In the genomic region with DNA sequence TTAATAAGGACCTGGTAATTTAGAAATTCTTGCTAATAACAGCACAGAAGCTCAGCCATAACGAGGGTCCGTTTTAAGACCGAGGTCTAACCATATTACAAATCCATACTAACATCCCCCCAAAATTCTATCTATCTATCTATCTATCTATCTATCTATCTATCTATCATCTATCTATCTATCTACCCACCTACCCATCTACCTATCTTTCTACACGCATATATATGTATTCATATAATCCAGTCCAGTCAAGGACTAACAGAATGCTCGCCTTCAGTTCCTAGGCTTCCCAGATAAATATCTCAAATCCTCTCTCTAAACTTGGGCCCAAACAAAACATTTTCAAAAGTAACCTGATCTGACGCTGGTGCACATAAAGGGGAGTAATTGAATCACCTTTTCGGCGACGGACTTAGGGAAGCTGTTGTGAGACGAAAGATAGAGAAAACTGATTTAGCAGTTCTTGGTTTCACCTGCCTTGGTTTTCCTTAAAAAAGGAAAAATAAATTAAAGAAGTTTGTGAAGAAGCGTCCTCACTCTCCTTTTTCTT, we compare ENCODE assay signal across 8 cellular contexts. TPM values are rescaled to one million over a fixed set of nuclear protein-coding genes. Genes with fewer than 3 reads are reported as not detected.
DNase-seq lines count a peak whose midpoint lies in the region; ATAC-seq, FAIRE-seq and TF ChIP-seq lines count a peak whose summit lies in the region.

No MANE protein-coding gene starts in this region.

- 39% methylated on average over 11 of the region's 11 CpGs; no CpG with 5 or more reads in 1 of the 2 experiments for WGBS in H1 (ENCODE audit: extremely low coverage in 1 of 2, insufficient coverage in 1 of 2, insufficient read length in 1 of 2, insufficient replicate concordance in 2 of 2, low coverage in 1 of 2, low lambda C conversion rate in 2 of 2, missing lambda C conversion rate in 1 of 2), 2 experiments

- TF ChIP-seq CTCF in H1 (IDR thresholded peaks at IDR 0.05; ENCODE audit: control extremely low read depth in 1 of 3, insufficient read depth in 1 of 3, low read depth in 1 of 3, low read length in 3 of 3) (no peak), osteoblast (IDR thresholded peaks at IDR 0.05; ENCODE audit: extremely low read depth, low read depth, low read length) (no peak)

- H3K79me1 ChIP-seq in H1 (ENCODE audit: low read depth, low read length): no peaks in the 10 kb centered on the region

- no peak overlapping the region for H2BK5ac ChIP-seq in H1 (ENCODE audit: low read depth, low read length)

- peaks cover 17% of the 10 kb centered on the region for H3K23me2 ChIP-seq in H1 (ENCODE audit: low read depth, low read length)

- H3K4ac ChIP-seq in H1 (replicated peaks; ENCODE audit: insufficient read length, low read depth, low read length): no peak overlapping the region

- POLR2A ChIA-PET in H1 (lab: Charles Lee; ENCODE audit: partially characterized antibody): interaction anchor here (5.0 kb wide), 1 partner anchor 16 kb away, joined by 25 read pairs; the partner anchor contains the start of gene HMGN4

- 0 out of 22 replicates have a peak, but pooled peaks cover 0 to 4% (median 0%) of the 10 kb centered on the region in 11 experiments for H3K27me3 ChIP-seq in BLaER1 treated with 17β-estradiol and CSF1 and Interleukin-3, amounts not matched to agents 10 nM and 100 nM
- no peaks in the 10 kb centered on the region for H3K27me3 ChIP-seq in Karpas-422 (ENCODE audit: low read length)
- no peaks in the 10 kb centered on the region for H3K27me3 ChIP-seq in H1 (replicated peaks in 1 of 4; ENCODE audit: control insufficient read depth in 3 of 4, extremely low read depth in 1 of 4, insufficient read depth in 3 of 4, low read length in 3 of 4)
- H3K27me3 ChIP-seq in osteoblast (ENCODE audit: insufficient read depth, low read length): no peaks in the 10 kb centered on the region

- H4K8ac ChIP-seq in H1 (ENCODE audit: extremely low read depth, insufficient read depth, low read length): no peak overlapping the region

- no peak for TF ChIP-seq POLR2A in H1 (IDR thresholded peaks at IDR 0.05; ENCODE audit: control extremely low read depth in 1 of 2, low read depth in 2 of 2, low read length in 2 of 2)

- H4K5ac ChIP-seq in H1 (ENCODE audit: insufficient read length, low read depth, low read length): no peak overlapping the region

- DNase-seq in Karpas-422 (peak; percentile 61), H1 (ENCODE audit: low read depth in 1 of 2, low spot score in 2 of 2) (no peak), osteoblast (ENCODE audit: insufficient read length, low spot score, missing footprints) (no peak), NCI-H2196 treated with DMSO at 0.1 percent for 48 hours (lab: John Stamatoyannopoulos, UW; ENCODE audit: unreplicated experiment) (no peak)
- no peak for DNase-seq in activated T-cell treated with anti-CD3 and anti-CD28 coated beads, Interleukin-2, amount 50 U/mL, for 1 hour

- ATAC-seq in GM21423 (IDR thresholded peaks at IDR 0.05; ENCODE audit: unreplicated experiment) (no peak), HG03159 (IDR thresholded peaks at IDR 0.05; ENCODE audit: unreplicated experiment) (no peak)

- H2AFZ ChIP-seq in Karpas-422 (ENCODE audit: low read length) (peak overlapping the region; percentile 79), H1 (ENCODE audit: low read length) (peak overlapping the region; percentile 68; the same call in 1 of the 2 replicates), osteoblast (ENCODE audit: low read length) (peak overlapping the region; percentile 59)

- no peaks in the 10 kb centered on the region for H3K79me2 ChIP-seq in Karpas-422 (ENCODE audit: low read length)
- no peaks in the 10 kb centered on the region for H3K79me2 ChIP-seq in H1 (ENCODE audit: control insufficient read depth in 1 of 2, insufficient read depth in 2 of 2, low read length in 2 of 2)
- no peaks in the 10 kb centered on the region for H3K79me2 ChIP-seq in osteoblast (ENCODE audit: insufficient read depth, low read length)

- CTCF ChIA-PET in H1 (lab: Charles Lee; ENCODE audit: partially characterized antibody): interaction anchor here (1.0 to 2.1 kb wide), 2 partner anchors 43 to 211 kb away, joined by 3 to 8 read pairs; no protein-coding TSS in a partner anchor

- H2BK120ac ChIP-seq in H1 (replicated peaks; ENCODE audit: low read depth, low read length): no peak overlapping the region

- H2AK5ac ChIP-seq in H1 (ENCODE audit: low read depth, low read length): no peak overlapping the region

- no peak for TF ChIP-seq EP300 in H1 (IDR thresholded peaks at IDR 0.05; ENCODE audit: borderline replicate concordance in 1 of 2, low read depth in 2 of 2, low read length in 2 of 2)

- H3K9me2 ChIP-seq in Karpas-422 (replicated peaks; ENCODE audit: insufficient read depth, low read length): no peaks in the 10 kb centered on the region

- H4K20me1 ChIP-seq in BLaER1 treated with 17β-estradiol and CSF1 and Interleukin-3, amounts not matched to agents 10 nM and 100 nM: no peaks in the 10 kb centered on the region
- H4K20me1 ChIP-seq in Karpas-422 (ENCODE audit: insufficient read depth, low read depth, low read length): no peaks in the 10 kb centered on the region
- no peaks in the 10 kb centered on the region for H4K20me1 ChIP-seq in H1 (replicated peaks in 1 of 2; ENCODE audit: control insufficient read depth in 1 of 2, insufficient read depth in 2 of 2, low read length in 2 of 2)
- no peaks in the 10 kb centered on the region for H4K20me1 ChIP-seq in osteoblast (ENCODE audit: insufficient read depth, low read length)

- H3K14ac ChIP-seq in H1 (ENCODE audit: insufficient read length): no peak overlapping the region

- peak overlapping the region; percentile 79 to 93 (median 86) for H3K4me2 ChIP-seq in BLaER1 treated with 17β-estradiol and CSF1 and Interleukin-3, amounts not matched to agents 10 nM and 100 nM
- H3K4me2 ChIP-seq in Karpas-422 (ENCODE audit: low read depth, low read length, poor library complexity, severe bottlenecking): peak overlapping the region; percentile 100
- peak overlapping the region; percentile 77 to 80 for H3K4me2 ChIP-seq in H1 (ENCODE audit: insufficient read depth in 1 of 2, low read depth in 2 of 2, low read length in 2 of 2)
- peak overlapping the region; percentile 93 for H3K4me2 ChIP-seq in osteoblast (ENCODE audit: insufficient read depth, low read length)

- no peak for FAIRE-seq in H1 (lab: Jason Lieb, UNC)

- TF ChIP-seq RAD21 in H1 (IDR thresholded peaks at IDR 0.05 in 1 of 2, conservative IDR thresholded peaks at IDR 0.05 in 1 of 2; ENCODE audit: low read depth in 2 of 2, low read length in 2 of 2): no peak

- no peak overlapping the region for H2BK12ac ChIP-seq in H1 (ENCODE audit: low read depth, low read length)

- no peak overlapping the region for H3K18ac ChIP-seq in H1 (ENCODE audit: extremely low read depth, low read length)

- no peak overlapping the region for H3K56ac ChIP-seq in H1 (replicated peaks; ENCODE audit: insufficient read length, low read depth, low read length)

- no peak overlapping the region for H4K91ac ChIP-seq in H1 (replicated peaks; ENCODE audit: insufficient read length, low read length)

- H3K9ac ChIP-seq in BLaER1 treated with 17β-estradiol and CSF1 and Interleukin-3, amounts not matched to agents 10 nM and 100 nM: peak overlapping the region; percentile 59 to 80 (median 73)
- H3K9ac ChIP-seq in Karpas-422 (ENCODE audit: low read length) (peak overlapping the region; percentile 59), H1 (replicated peaks in 1 of 4; ENCODE audit: extremely low read depth in 1 of 4, low read depth in 3 of 4, low read length in 3 of 4) (peak overlapping the region in 1 of 4 experiments; percentile 25; a peak in 1 of 7 replicates)

- H3K23ac ChIP-seq in H1 (ENCODE audit: insufficient read length): no peak overlapping the region

- peaks cover 0 to 14% (median 8%) of the 10 kb centered on the region in 11 experiments; a peak in 10 of 22 replicates for H3K9me3 ChIP-seq in BLaER1 treated with 17β-estradiol and CSF1 and Interleukin-3, amounts not matched to agents 10 nM and 100 nM (replicated peaks in 1 of 11)
- H3K9me3 ChIP-seq in Karpas-422 (ENCODE audit: low read length): no peaks in the 10 kb centered on the region
- no peaks in the 10 kb centered on the region for H3K9me3 ChIP-seq in H1 (ENCODE audit: insufficient read depth in 2 of 2, low read depth in 1 of 2, low read length in 1 of 2)
- no peaks in the 10 kb centered on the region for H3K9me3 ChIP-seq in osteoblast (ENCODE audit: low read depth, low read length)

- H3K36me3 ChIP-seq in BLaER1 treated with 17β-estradiol and CSF1 and Interleukin-3, amounts not matched to agents 10 nM and 100 nM: peaks cover 0 to 2% (median 0%) of the 10 kb centered on the region in 11 experiments; a peak in 1 of 22 replicates
- no peaks in the 10 kb centered on the region for H3K36me3 ChIP-seq in Karpas-422 (ENCODE audit: insufficient read depth, low read length)
- H3K36me3 ChIP-seq in H1 (ENCODE audit: control insufficient read depth in 2 of 4, insufficient read depth in 4 of 4, low read length in 3 of 4): no peaks in the 10 kb centered on the region
- no peaks in the 10 kb centered on the region for H3K36me3 ChIP-seq in osteoblast (ENCODE audit: insufficient read depth, low read length)

- peak overlapping the region; percentile 58 to 78 (median 70) for H3K4me3 ChIP-seq in BLaER1 treated with 17β-estradiol and CSF1 and Interleukin-3, amounts not matched to agents 10 nM and 100 nM
- peak overlapping the region; percentile 85 for H3K4me3 ChIP-seq in Karpas-422 (ENCODE audit: low read length)
- H3K4me3 ChIP-seq in H1 (ENCODE audit: extremely low read depth in 1 of 4, insufficient read depth in 2 of 4, low read depth in 3 of 4, low read length in 4 of 4): peak overlapping the region; percentile 77 to 96 (median 80)
- H3K4me3 ChIP-seq in osteoblast (ENCODE audit: insufficient read depth, low read length): peak overlapping the region; percentile 73

- H3K27ac ChIP-seq in BLaER1 treated with 17β-estradiol and CSF1 and Interleukin-3, amounts not matched to agents 10 nM and 100 nM: peak overlapping the region in 3 of 11 experiments; percentile 20 to 77 (median 27); a peak in 4 of 22 replicates
- H3K27ac ChIP-seq in Karpas-422 (ENCODE audit: low read length): no peak overlapping the region
- no peak overlapping the region for H3K27ac ChIP-seq in H1 (ENCODE audit: low read depth, low read length)
- no peak overlapping the region for H3K27ac ChIP-seq in osteoblast (ENCODE audit: low read depth, low read length)

- no peak overlapping the region for H2BK20ac ChIP-seq in H1 (ENCODE audit: low read length)

- peaks cover 0 to 31% (median 25%) of the 10 kb centered on the region in 10 experiments; a peak in 17 of 20 replicates for H3K4me1 ChIP-seq in BLaER1 treated with 17β-estradiol and CSF1 and Interleukin-3, amounts not matched to agents 10 nM and 100 nM
- peaks cover 42% of the 10 kb centered on the region for H3K4me1 ChIP-seq in Karpas-422 (ENCODE audit: low read length)
- no peaks in the 10 kb centered on the region; a peak in 2 of 7 replicates for H3K4me1 ChIP-seq in H1 (replicated peaks in 1 of 4; ENCODE audit: control insufficient read depth in 3 of 4, insufficient read depth in 4 of 4, low read length in 3 of 4)
- peaks cover 18% of the 10 kb centered on the region for H3K4me1 ChIP-seq in osteoblast (ENCODE audit: insufficient read depth, low read length)

- H2BK15ac ChIP-seq in H1 (ENCODE audit: low read length): no peak overlapping the region

RNA-seq across cellular contexts. Expression of gene HMGN4, which starts 14.5 kb away (rescaled TPM):
- 57.3 and 103 TPM in 2 replicates for total RNA-seq in Karpas-422 (2014; rRNA removed; shearing (Covaris generic); ENCODE audit: low replicate concordance)
- total RNA-seq in H1 (2021; fragmentation: NEBNext Ultra II Directional; extraction: Animal tissue kit (Norgen Biotek cat#: 25700)): 61.9 and 66.4 TPM in 2 replicates
- polyA plus RNA-seq in H1 (2011; rRNA removed): 18.3 and 23.4 TPM in 2 replicates
- polyA plus RNA-seq in H1 (2011; cell fraction: cytosol; rRNA removed): 36.0 TPM
- polyA plus RNA-seq in H1 (2011; cell fraction: nucleus; rRNA removed): 10.5 TPM
- 47.5 to 70.6 TPM (median 56.2 TPM) in 4 replicates for polyA plus RNA-seq in H1 (2012, experiment 1 of 2)
- 12.3 TPM for polyA plus RNA-seq in H1 (2012, experiment 2 of 2)
- polyA plus RNA-seq in H1 (2013, experiment 1 of 2): 31.2 TPM
- 33.0 TPM for polyA plus RNA-seq in H1 (2013, experiment 2 of 2)
- polyA minus RNA-seq in H1 (2011; rRNA and poly(A)+ RNA removed): 26.4 and 39.0 TPM in 2 replicates
- polyA minus RNA-seq in H1 (2011; cell fraction: cytosol; rRNA and poly(A)+ RNA removed): 23.9 TPM
- polyA minus RNA-seq in H1 (2011; cell fraction: nucleus; rRNA and poly(A)+ RNA removed): 10.3 TPM
- 62.2 and 64.5 TPM in 2 replicates for total RNA-seq in osteoblast

RNA-seq across cellular contexts. Expression of gene ABT1, which starts 44.0 kb away (rescaled TPM):
- 22.7 and 23.7 TPM in 2 replicates for total RNA-seq in Karpas-422 (2014; rRNA removed; shearing (Covaris generic); ENCODE audit: low replicate concordance)
- 20.5 and 20.6 TPM in 2 replicates for total RNA-seq in H1 (2021; fragmentation: NEBNext Ultra II Directional; extraction: Animal tissue kit (Norgen Biotek cat#: 25700))
- polyA plus RNA-seq in H1 (2011; rRNA removed): 28.4 and 30.7 TPM in 2 replicates
- polyA plus RNA-seq in H1 (2011; cell fraction: cytosol; rRNA removed): 26.5 TPM
- 17.6 TPM for polyA plus RNA-seq in H1 (2011; cell fraction: nucleus; rRNA removed)
- polyA plus RNA-seq in H1 (2012, experiment 1 of 2): 15.1 to 19.6 TPM (median 18.5 TPM) in 4 replicates
- 19.3 TPM for polyA plus RNA-seq in H1 (2012, experiment 2 of 2)
- polyA plus RNA-seq in H1 (2013, experiment 1 of 2): 16.1 TPM
- polyA plus RNA-seq in H1 (2013, experiment 2 of 2): 16.3 TPM
- 10.8 and 10.9 TPM in 2 replicates for polyA minus RNA-seq in H1 (2011; rRNA and poly(A)+ RNA removed)
- polyA minus RNA-seq in H1 (2011; cell fraction: cytosol; rRNA and poly(A)+ RNA removed): 10.6 TPM
- 12.5 TPM for polyA minus RNA-seq in H1 (2011; cell fraction: nucleus; rRNA and poly(A)+ RNA removed)
- total RNA-seq in osteoblast: 11.2 and 11.6 TPM in 2 replicates

RNA-seq across cellular contexts. Expression of gene BTN1A1, which starts 52.6 kb away (rescaled TPM):
- 0.22 TPM in 1 of 2 replicates, not detected in the other for total RNA-seq in Karpas-422 (2014; rRNA removed; shearing (Covaris generic); ENCODE audit: low replicate concordance)
- 0.28 and 0.55 TPM in 2 replicates for total RNA-seq in H1 (2021; fragmentation: NEBNext Ultra II Directional; extraction: Animal tissue kit (Norgen Biotek cat#: 25700))
- 0.22 and 0.35 TPM in 2 replicates for polyA plus RNA-seq in H1 (2011; rRNA removed)
- 0.30 TPM for polyA plus RNA-seq in H1 (2011; cell fraction: cytosol; rRNA removed)
- polyA plus RNA-seq in H1 (2011; cell fraction: nucleus; rRNA removed): 0.21 TPM
- polyA plus RNA-seq in H1 (2012, experiment 1 of 2): 0.23 to 0.55 TPM (median 0.37 TPM) in 4 replicates
- polyA plus RNA-seq in H1 (2012, experiment 2 of 2): 0.26 TPM
- polyA plus RNA-seq in H1 (2013, experiment 1 of 2): 0.51 TPM
- 0.63 TPM for polyA plus RNA-seq in H1 (2013, experiment 2 of 2)
- polyA minus RNA-seq in H1 (2011; rRNA and poly(A)+ RNA removed): 0.10 and 0.32 TPM in 2 replicates
- not detected for polyA minus RNA-seq in H1 (2011; cell fraction: cytosol; rRNA and poly(A)+ RNA removed)
- polyA minus RNA-seq in H1 (2011; cell fraction: nucleus; rRNA and poly(A)+ RNA removed): 0.30 TPM
- under 0.01 TPM in 2 replicates for total RNA-seq in osteoblast
